ENCODE assay signal across 16 cellular contexts in genomic region chr1:153942766-153943549, GRCh38. TPM values are rescaled to one million over a fixed set of nuclear protein-coding genes. Genes with fewer than 3 reads are reported as not detected.
DNase-seq lines count a peak whose midpoint lies in the region; ATAC-seq and TF ChIP-seq lines count a peak whose summit lies in the region.
"Had no signal": no experiment of that assay in that cellular context is flagged by ENCODE, and none has a peak within 500 bp of the region (broad histone marks: within the 10 kb centered on the region; RNA-seq: fewer than 3 reads in every experiment).

No MANE protein-coding gene starts in this region.

- CTCF ChIA-PET in activated naive CD4-positive, alpha-beta T cell treated with anti-CD3 and anti-CD28 coated beads, Interleukin-2, amount 10 ng/mL, durations not matched to agents 7 days and 5 days (lab: Charles Lee), result interaction anchor here (1.0 kb wide), 1 partner anchor 120 kb away, joined by 3 read pairs; no protein-coding TSS in a partner anchor
- CTCF ChIA-PET in activated CD8-positive, alpha-beta T cell treated with anti-CD3 and anti-CD28 coated beads for 36 hours (lab: Charles Lee), result interaction anchor here (1.3 to 4.8 kb wide), 3 partner anchors 11 to 135 kb away, joined by 3 to 59 read pairs (median 3); partner anchors contain the start of gene RAB13

- no peak for TF ChIP-seq POLR2A in right lobe of liver (IDR thresholded peaks at IDR 0.05)
- TF ChIP-seq POLR2A in thyroid gland (IDR thresholded peaks at IDR 0.05), result no peak

- H3K9me3 Mint-ChIP-seq in activated naive CD4-positive, alpha-beta T cell treated with anti-CD3 and anti-CD28 coated beads, Interleukin-2, amount 10 ng/mL, durations not matched to agents 7 days and 5 days, result no peaks in the 10 kb centered on the region
- H3K9me3 Mint-ChIP-seq in activated CD8-positive, alpha-beta T cell treated with anti-CD3 and anti-CD28 coated beads for 36 hours, result no peaks in the 10 kb centered on the region
- H3K9me3 Mint-ChIP-seq: endodermal cell; stimulated activated naive CD8-positive, alpha-beta T cell treated with anti-CD3 and anti-CD28 coated beads, Interleukin-15, amount 100 ng/mL, for 72 hours had no signal

- H3K27me3 ChIP-seq in right lobe of liver, result no peaks in the 10 kb centered on the region
- H3K27me3 ChIP-seq in upper lobe of right lung, result no peaks in the 10 kb centered on the region
- no peaks in the 10 kb centered on the region for H3K27me3 ChIP-seq in thyroid gland
- H3K27me3 ChIP-seq: cardiac muscle cell, left lung had no signal

- H3K4me1 ChIP-seq in right lobe of liver (peaks cover 0 to 34% (median 16%) of the 10 kb centered on the region in 4 donors), upper lobe of right lung (peaks cover 23% of the 10 kb centered on the region), thyroid gland (peaks cover 9 to 18% of the 10 kb centered on the region in 2 donors)

- peaks cover 43% of the 10 kb centered on the region for H3K4me1 Mint-ChIP-seq in activated naive CD4-positive, alpha-beta T cell treated with anti-CD3 and anti-CD28 coated beads, Interleukin-2, amount 10 ng/mL, durations not matched to agents 7 days and 5 days
- peaks cover 31% of the 10 kb centered on the region for H3K4me1 Mint-ChIP-seq in activated CD8-positive, alpha-beta T cell treated with anti-CD3 and anti-CD28 coated beads for 36 hours (ENCODE audit: low read depth)

- H3K27ac ChIP-seq in right lobe of liver, result peak overlapping the region in 2 of 3 donors; percentile 21 to 75
- H3K27ac ChIP-seq in upper lobe of right lung, result no peak overlapping the region
- H3K27ac ChIP-seq in thyroid gland, result no peak overlapping the region
- H3K27ac ChIP-seq: cardiac muscle cell had no signal

- no peak for ATAC-seq in activated CD8-positive, alpha-beta T cell treated with anti-CD3 and anti-CD28 coated beads for 36 hours
- peak in 3 of 4 donors; percentile 0 to 42 (median 9) for ATAC-seq in right lobe of liver
- ATAC-seq in upper lobe of right lung, result no peak
- ATAC-seq: left lung; Panc1; stimulated activated naive CD8-positive, alpha-beta T cell treated with anti-CD3 and anti-CD28 coated beads, Interleukin-15, amount 100 ng/mL, for 72 hours had no signal

- H3K27me3 Mint-ChIP-seq in activated naive CD4-positive, alpha-beta T cell treated with anti-CD3 and anti-CD28 coated beads, Interleukin-2, amount 10 ng/mL, durations not matched to agents 7 days and 5 days, result peaks cover 4% of the 10 kb centered on the region
- no peaks in the 10 kb centered on the region for H3K27me3 Mint-ChIP-seq in activated CD8-positive, alpha-beta T cell treated with anti-CD3 and anti-CD28 coated beads for 36 hours
- H3K27me3 Mint-ChIP-seq: stimulated activated naive CD8-positive, alpha-beta T cell treated with anti-CD3 and anti-CD28 coated beads, Interleukin-15, amount 100 ng/mL, for 72 hours had no signal

- H3K27ac Mint-ChIP-seq in activated naive CD4-positive, alpha-beta T cell treated with anti-CD3 and anti-CD28 coated beads, Interleukin-2, amount 10 ng/mL, durations not matched to agents 7 days and 5 days, result peak overlapping the region; percentile 45
- peak overlapping the region; percentile 75 for H3K27ac Mint-ChIP-seq in activated CD8-positive, alpha-beta T cell treated with anti-CD3 and anti-CD28 coated beads for 36 hours

- H3K4me3 Mint-ChIP-seq in activated naive CD4-positive, alpha-beta T cell treated with anti-CD3 and anti-CD28 coated beads, Interleukin-2, amount 10 ng/mL, durations not matched to agents 7 days and 5 days, result peak overlapping the region; percentile 20
- no peak overlapping the region for H3K4me3 Mint-ChIP-seq in activated CD8-positive, alpha-beta T cell treated with anti-CD3 and anti-CD28 coated beads for 36 hours
- H3K4me3 Mint-ChIP-seq: endodermal cell had no signal

- POLR2A ChIA-PET in activated CD8-positive, alpha-beta T cell treated with anti-CD3 and anti-CD28 coated beads for 36 hours (lab: Charles Lee), result interaction anchor here (1.1 to 8.9 kb wide), 9 partner anchors 8 to 48 kb away, joined by 3 to 126 read pairs (median 13); partner anchors contain the start of genes CRTC2, GATAD2B, JTB and RAB13

- no peak overlapping the region for H3K4me3 ChIP-seq in right lobe of liver
- no peak overlapping the region for H3K4me3 ChIP-seq in upper lobe of right lung
- no peak overlapping the region for H3K4me3 ChIP-seq in thyroid gland (replicated peaks in 1 of 3)
- H3K4me3 ChIP-seq: cardiac muscle cell had no signal

- TF ChIP-seq CTCF in activated CD8-positive, alpha-beta T cell treated with anti-CD3 and anti-CD28 coated beads for 36 hours (IDR thresholded peaks at IDR 0.05), result no peak
- TF ChIP-seq CTCF in right lobe of liver (IDR thresholded peaks at IDR 0.05) (no peak), upper lobe of right lung (IDR thresholded peaks at IDR 0.05) (no peak), thyroid gland (IDR thresholded peaks at IDR 0.05) (no peak)

- WGBS in right lobe of liver (ENCODE audit: insufficient coverage, low coverage, low lambda C conversion rate, missing lambda C conversion rate), result 53% methylated on average over 3 of the region's 11 CpGs
- whole genome bisulfite sequencing in thyroid gland, 2 donors, result 85 to 95% methylated on average over 10 to 11 of the region's 11 CpGs

- intact Hi-C loops in activated CD8-positive, alpha-beta T cell treated with anti-CD3 and anti-CD28 coated beads for 36 hours (cut with micrococcal nuclease), result no loop called here
- intact Hi-C loops in right lobe of liver (cut with DNase I), result no loop called here
- intact Hi-C loops in upper lobe of right lung (cut with DNase I), result no loop called here
- intact Hi-C loops in thyroid gland (cut with DNase I), result loop anchor here (10.0 kb wide), 1 partner anchor 148 kb away; no protein-coding TSS in a partner anchor

- peaks cover 64% of the 10 kb centered on the region for H3K36me3 Mint-ChIP-seq in activated naive CD4-positive, alpha-beta T cell treated with anti-CD3 and anti-CD28 coated beads, Interleukin-2, amount 10 ng/mL, durations not matched to agents 7 days and 5 days
- peaks cover 45% of the 10 kb centered on the region for H3K36me3 Mint-ChIP-seq in activated CD8-positive, alpha-beta T cell treated with anti-CD3 and anti-CD28 coated beads for 36 hours (ENCODE audit: low read depth)

- H3K36me3 ChIP-seq in right lobe of liver (peaks cover 0 to 13% (median 1%) of the 10 kb centered on the region in 4 donors), upper lobe of right lung (peaks cover 57% of the 10 kb centered on the region), thyroid gland (peaks cover 16 to 25% of the 10 kb centered on the region in 2 donors)

- DNase-seq in activated naive CD4-positive, alpha-beta T cell treated with anti-CD3 and anti-CD28 coated beads, Interleukin-2, amount 10 ng/mL, durations not matched to agents 7 days and 5 days, result no peak
- DNase-seq in activated naive CD4-positive, alpha-beta T cell treated with Interleukin-2 at 50 U/mL for 16 hours, result no peak
- DNase-seq in activated CD8-positive, alpha-beta T cell treated with anti-CD3 and anti-CD28 coated beads for 36 hours, result no peak
- DNase-seq in right lobe of liver (peak in 1 of 3 donors; percentile 85), upper lobe of right lung (peak; percentile 61), thyroid gland (no peak), NCI-H524 treated with DMSO at 0.1 percent for 48 hours (lab: John Stamatoyannopoulos, UW) (no peak), NCI-H128 (lab: John Stamatoyannopoulos, UW; ENCODE audit: unreplicated experiment) (no peak)
- DNase-seq: DMS 273 treated with DMSO at 0.1 percent for 48 hours; endodermal cell; NCI-H1092 treated with DMSO at 0.1 percent for 48 hours; stimulated activated CD4-positive, alpha-beta T cell treated with anti-CD3 and anti-CD28 coated beads, Interleukin-12 subunit alpha, Interleukin-12 subunit beta, amount 100 ng/mL, for 4 hours; stimulated activated naive CD8-positive, alpha-beta T cell treated with anti-CD3 and anti-CD28 coated beads, Interleukin-15, amount 100 ng/mL, for 72 hours had no signal

- no peaks in the 10 kb centered on the region for H3K9me3 ChIP-seq in right lobe of liver
- H3K9me3 ChIP-seq in upper lobe of right lung, result no peaks in the 10 kb centered on the region
- H3K9me3 ChIP-seq in thyroid gland, result no peaks in the 10 kb centered on the region
- H3K9me3 ChIP-seq: left lung had no signal

RNA-seq across cellular contexts. Expression of gene DENND4B, which starts 3.6 kb away (rescaled TPM):
- total RNA-seq in activated CD8-positive, alpha-beta T cell treated with anti-CD3 and anti-CD28 coated beads for 36 hours, result 100 to 1,000 TPM; 102 to 107 TPM
- total RNA-seq in right lobe of liver, result 10 to 100 TPM; 13.0 to 27.5 (median 20.2) TPM
- 83.7 TPM for total RNA-seq in upper lobe of right lung
- total RNA-seq in thyroid gland, result 10 to 100 TPM; 28.9 to 63.7 (median 44.8) TPM

RNA-seq across cellular contexts. Expression of gene CRTC2, which starts 15.5 kb away (rescaled TPM):
- total RNA-seq in activated CD8-positive, alpha-beta T cell treated with anti-CD3 and anti-CD28 coated beads for 36 hours, result 10 to 100 TPM; 67.3 to 71.8 TPM
- total RNA-seq in right lobe of liver (10 to 100 TPM in 4 of 6 experiments, 1 to 10 TPM in 2; 4.8 to 19.5 (median 18.3) TPM), upper lobe of right lung (52.7 TPM), thyroid gland (10 to 100 TPM; 11.4 to 22.5 (median 18.1) TPM)

RNA-seq across cellular contexts. Expression of gene GATAD2B, which starts 20.2 kb away (rescaled TPM):
- total RNA-seq in activated CD8-positive, alpha-beta T cell treated with anti-CD3 and anti-CD28 coated beads for 36 hours, result 10 to 100 TPM; 59.5 to 59.8 TPM
- total RNA-seq in right lobe of liver, result 10 to 100 TPM in 5 of 6 experiments, 1 to 10 TPM in 1; 9.8 to 20.3 (median 16.8) TPM
- 55.1 TPM for total RNA-seq in upper lobe of right lung
- 10 to 100 TPM; 20.1 to 28.8 (median 21.5) TPM for total RNA-seq in thyroid gland

RNA-seq across cellular contexts. Expression of gene SLC39A1, which starts 20.4 kb away (rescaled TPM):
- 10 to 100 TPM; 40.3 to 42.2 TPM for total RNA-seq in activated CD8-positive, alpha-beta T cell treated with anti-CD3 and anti-CD28 coated beads for 36 hours
- total RNA-seq in right lobe of liver (10 to 100 TPM; 33.0 to 63.6 (median 47.7) TPM), upper lobe of right lung (120 TPM), thyroid gland (100 to 1,000 TPM in 2 of 4 donors, 10 to 100 TPM in 2; 90.4 to 109 (median 99.5) TPM)

RNA-seq across cellular contexts. Expression of gene CREB3L4, which starts 24.7 kb away (rescaled TPM):
- total RNA-seq in activated CD8-positive, alpha-beta T cell treated with anti-CD3 and anti-CD28 coated beads for 36 hours, result 1 to 10 TPM; 8.3 to 8.8 TPM
- total RNA-seq in right lobe of liver (10 to 100 TPM in 1 of 6 experiments, 1 to 10 TPM in 5; 4.9 to 11.1 (median 8.2) TPM), upper lobe of right lung (10.5 TPM), thyroid gland (10 to 100 TPM in 3 of 4 donors, 1 to 10 TPM in 1; 6.6 to 23.1 (median 17.0) TPM)

Comparison
In these comparisons a context has a peak if more than half of its experiments do, and no peak if none do; other contexts are left out.
1. ATAC-seq: peak in right lobe of liver (3 of 4); none in activated CD8-positive, alpha-beta T cell treated with anti-CD3 and anti-CD28 coated beads for 36 hours (single experiment) and upper lobe of right lung (single experiment).
2. H3K27ac ChIP-seq: peak in right lobe of liver (2 of 3); none in upper lobe of right lung (single experiment) and thyroid gland (0 of 3).